9 cellular contexts compared by ENCODE assay signal in the genomic region with DNA sequence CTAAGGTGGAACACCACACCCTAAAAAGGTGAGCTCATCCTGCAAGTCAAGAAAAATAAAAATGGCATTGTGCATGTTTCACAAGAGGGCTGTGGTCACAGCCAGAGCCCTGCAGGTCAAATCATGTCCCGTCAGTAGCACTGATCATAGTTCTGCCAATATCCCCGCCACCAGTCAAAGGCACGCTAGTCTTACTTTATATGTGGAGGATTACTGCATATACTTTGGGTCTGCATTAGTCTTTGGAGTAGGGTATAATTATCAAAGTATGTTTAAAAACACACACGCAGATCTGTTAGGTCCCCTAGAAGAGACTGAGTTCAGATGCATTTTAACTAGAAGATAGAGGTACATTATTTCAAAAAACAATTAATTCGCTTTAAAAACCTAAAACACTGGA. TPM values are rescaled to one million over a fixed set of nuclear protein-coding genes. Genes with fewer than 3 reads are reported as not detected.
DNase-seq lines count a peak whose midpoint lies in the region; ATAC-seq, FAIRE-seq and TF ChIP-seq lines count a peak whose summit lies in the region.
"Had no signal": no experiment of that assay in that cellular context is flagged by ENCODE, and none has a peak within 500 bp of the region (broad histone marks: within the 10 kb centered on the region; RNA-seq: fewer than 3 reads in every experiment).

No MANE protein-coding gene starts in this region.

- ATAC-seq in pancreas (peak in 3 of 4 donors; percentile 2 to 21 (median 4)), GM21723 (IDR thresholded peaks at IDR 0.05; ENCODE audit: unreplicated experiment) (no peak), GM21528 (IDR thresholded peaks at IDR 0.05; ENCODE audit: low FRiP score, unreplicated experiment) (no peak), HG02798 (IDR thresholded peaks at IDR 0.05; ENCODE audit: poor library complexity, unreplicated experiment) (no peak), GM19328 (IDR thresholded peaks at IDR 0.05; ENCODE audit: unreplicated experiment) (no peak)

- no peak for TF ChIP-seq CTCF in pancreas (IDR thresholded peaks at IDR 0.05)

- FAIRE-seq in pancreas (lab: Jason Lieb, UNC) = no peak
- FAIRE-seq: islet of Langerhans had no signal

- DNase-seq in H7 = peak; percentile 20
- peak; percentile 59 to 72 for DNase-seq in NCI-H526 (lab: John Stamatoyannopoulos, UW)
- DNase-seq in epithelial cell of prostate (ENCODE audit: low read depth, low spot score) = peak; percentile 84
- DNase-seq in pancreas = no peak

- H3K36me3 ChIP-seq in H7 (replicated peaks; ENCODE audit: control insufficient read depth, insufficient read depth, low read length) (no peaks in the 10 kb centered on the region), pancreas (no peaks in the 10 kb centered on the region)

- H3K4me1 ChIP-seq in pancreas = peaks cover 6 to 8% (median 7%) of the 10 kb centered on the region in 3 donors

- H3K4me3 ChIP-seq in H7 (ENCODE audit: insufficient read depth, low read depth, low read length) (peak overlapping the region; percentile 68; the same call in 1 of the 2 replicates), pancreas (peak overlapping the region in 2 of 4 donors; percentile 82 to 93)

- intact Hi-C loops in pancreas (cut with DNase I) = no loop called here

- H3K9me3 ChIP-seq in pancreas = no peaks in the 10 kb centered on the region

- WGBS in pancreas, 2 donors = 43 to 62% methylated on average over 5 of the region's 5 CpGs

- H3K27me3 ChIP-seq in H7 (ENCODE audit: control insufficient read depth, insufficient read depth, low read length) (peaks cover 10% of the 10 kb centered on the region), pancreas (no peaks in the 10 kb centered on the region)

- H3K27ac ChIP-seq in epithelial cell of prostate = peak overlapping the region; percentile 97
- H3K27ac ChIP-seq in pancreas = peak overlapping the region in 2 of 4 donors; percentile 92

RNA-seq across cellular contexts. Expression of a gene that starts 1.8 kb away (rescaled TPM):
- 27.9 and 28.5 TPM in 2 replicates for total RNA-seq in H7 (2014; rRNA removed; shearing (Covaris generic))
- 10 to 100 TPM; 13.7 to 46.6 (median 17.7) TPM for total RNA-seq in pancreas
- 10 to 100 TPM; 22.8 to 31.2 TPM for polyA plus RNA-seq in pancreas

RNA-seq across cellular contexts. Expression of a gene that starts 56.3 kb away (rescaled TPM):
- 7.0 and 11.0 TPM in 2 replicates for total RNA-seq in H7 (2014; rRNA removed; shearing (Covaris generic))
- 10 to 100 TPM; 13.7 to 19.0 (median 16.4) TPM for total RNA-seq in pancreas
- 1 to 10 TPM; 4.8 to 9.7 TPM for polyA plus RNA-seq in pancreas

Comparison
In these comparisons a context has a peak if more than half of its experiments do, and no peak if none do; other contexts are left out.
1. DNase-seq: peak in H7 (single experiment), NCI-H526 (2 of 2) and epithelial cell of prostate (single experiment); none in pancreas (0 of 6).
2. ATAC-seq: peak in pancreas (3 of 4); none in GM21723 (single experiment), GM21528 (single experiment), HG02798 (single experiment) and GM19328 (single experiment).